Comparison of ENCODE assay signal across 16 cellular contexts in genomic region chr2:98546186-98546585, GRCh38.
DNase-seq lines count a peak whose midpoint lies in the region; ATAC-seq lines count a peak whose summit lies in the region.
"Had no signal": no experiment of that assay in that cellular context is flagged by ENCODE, and none has a peak within 500 bp of the region (broad histone marks: within the 10 kb centered on the region; RNA-seq: fewer than 3 reads in every experiment).

No MANE protein-coding gene starts in this region.

- no peaks in the 10 kb centered on the region for H3K36me3 ChIP-seq in Karpas-422 (ENCODE audit: insufficient read depth, low read length)

- H3K4me2 ChIP-seq in Karpas-422 (ENCODE audit: low read depth, low read length, poor library complexity, severe bottlenecking), result no peak overlapping the region
- H3K4me2 ChIP-seq: GM23338 had no signal

- peak overlapping the region; percentile 70 for H3K27ac Mint-ChIP-seq in activated T-cell treated with anti-CD3 and anti-CD28 coated beads, Interleukin-2, amount 50 U/mL, for 24 hours
- H3K27ac Mint-ChIP-seq in T-cell, result peak overlapping the region; percentile 22 to 24
- H3K27ac Mint-ChIP-seq in effector memory CD8-positive, alpha-beta T cell, result peak overlapping the region; percentile 0 to 88
- H3K27ac Mint-ChIP-seq in stimulated activated effector memory CD8-positive, alpha-beta T cell treated with anti-CD3 and anti-CD28 coated beads, Interleukin-12 subunit alpha, Interleukin-12 subunit beta, amount 100 ng/mL, for 72 hours, result peak overlapping the region; percentile 0
- H3K27ac Mint-ChIP-seq: GM23338 had no signal

- no peaks in the 10 kb centered on the region for H3K9me2 ChIP-seq in Karpas-422 (replicated peaks; ENCODE audit: insufficient read depth, low read length)

- H3K4me3 Mint-ChIP-seq in activated T-cell treated with anti-CD3 and anti-CD28 coated beads, Interleukin-2, amount 50 U/mL, for 24 hours, result no peak overlapping the region
- no peak overlapping the region for H3K4me3 Mint-ChIP-seq in T-cell
- H3K4me3 Mint-ChIP-seq in effector memory CD8-positive, alpha-beta T cell, result no peak overlapping the region
- no peak overlapping the region for H3K4me3 Mint-ChIP-seq in stimulated activated effector memory CD8-positive, alpha-beta T cell treated with anti-CD3 and anti-CD28 coated beads, Interleukin-12 subunit alpha, Interleukin-12 subunit beta, amount 100 ng/mL, for 72 hours
- H3K4me3 Mint-ChIP-seq: GM23338 had no signal

- CTCF ChIA-PET in T-cell (lab: Charles Lee), result interaction anchor here in 1 of 2 donors (0.8 kb wide), 1 partner anchor 15 kb away, joined by 3 read pairs; no protein-coding TSS in a partner anchor

- POLR2A ChIA-PET in T-cell (lab: Charles Lee), result no interaction called here

- no peaks in the 10 kb centered on the region; the same call in 1 of the 2 replicates for H3K4me1 ChIP-seq in Karpas-422 (ENCODE audit: low read length)

- H3K79me2 ChIP-seq in Karpas-422 (ENCODE audit: low read length), result no peaks in the 10 kb centered on the region

- H2AFZ ChIP-seq in Karpas-422 (ENCODE audit: low read length), result no peak overlapping the region
- H2AFZ ChIP-seq: GM23338 had no signal

- ATAC-seq in T-cell (replicated peaks in 1 of 4), result no peak
- ATAC-seq in effector memory CD8-positive, alpha-beta T cell (replicated peaks), result no peak
- no peak for ATAC-seq in stimulated activated effector memory CD8-positive, alpha-beta T cell treated with anti-CD3 and anti-CD28 coated beads, Interleukin-12 subunit alpha, Interleukin-12 subunit beta, amount 100 ng/mL, for 72 hours
- ATAC-seq: GM23338 had no signal

- H4K20me1 ChIP-seq in Karpas-422 (ENCODE audit: insufficient read depth, low read depth, low read length), result no peaks in the 10 kb centered on the region

- DNase-seq in activated T-cell treated with anti-CD3 and anti-CD28 coated beads, Interleukin-2, amount 50 U/mL, for 24 hours, result no peak
- DNase-seq in activated T-cell treated with anti-CD3 and anti-CD28 coated beads for 4 hours (no peak), T-cell (no peak), ecto neural progenitor cell (ENCODE audit: low spot score) (no peak), Karpas-422 (no peak)
- DNase-seq in effector memory CD8-positive, alpha-beta T cell, result no peak
- DNase-seq in stimulated activated effector memory CD8-positive, alpha-beta T cell treated with anti-CD3 and anti-CD28 coated beads, Interleukin-12 subunit alpha, Interleukin-12 subunit beta, amount 100 ng/mL, for 72 hours (ENCODE audit: low spot score in 2 of 2), result peak in 1 of 2 donors; percentile 33
- DNase-seq: ACHN; AML-193; CD4-positive, alpha-beta memory T cell; DMS153; DMS79; GDM1; HCEC 1CT had no signal

- no peak overlapping the region for H3K27ac ChIP-seq in Karpas-422 (ENCODE audit: low read length)
- H3K27ac ChIP-seq: C4-2B had no signal

- no peak overlapping the region for H3K9ac ChIP-seq in Karpas-422 (ENCODE audit: low read length)

- H3K9me3 Mint-ChIP-seq in activated T-cell treated with anti-CD3 and anti-CD28 coated beads, Interleukin-2, amount 50 U/mL, for 24 hours, result no peaks in the 10 kb centered on the region
- H3K9me3 Mint-ChIP-seq in T-cell, result no peaks in the 10 kb centered on the region
- no peaks in the 10 kb centered on the region for H3K9me3 Mint-ChIP-seq in effector memory CD8-positive, alpha-beta T cell
- no peaks in the 10 kb centered on the region for H3K9me3 Mint-ChIP-seq in stimulated activated effector memory CD8-positive, alpha-beta T cell treated with anti-CD3 and anti-CD28 coated beads, Interleukin-12 subunit alpha, Interleukin-12 subunit beta, amount 100 ng/mL, for 72 hours
- H3K9me3 Mint-ChIP-seq: CD4-positive, alpha-beta memory T cell; GM23338 had no signal

- H3K4me3 ChIP-seq in Karpas-422 (ENCODE audit: low read length), result no peak overlapping the region
- H3K4me3 ChIP-seq: GM23338 had no signal

- H3K4me1 Mint-ChIP-seq in activated T-cell treated with anti-CD3 and anti-CD28 coated beads, Interleukin-2, amount 50 U/mL, for 24 hours (ENCODE audit: low read depth), result peaks cover 50% of the 10 kb centered on the region
- H3K4me1 Mint-ChIP-seq in T-cell, result peaks cover 38 to 52% (median 44%) of the 10 kb centered on the region in 3 donors
- H3K4me1 Mint-ChIP-seq in effector memory CD8-positive, alpha-beta T cell (ENCODE audit: low read depth in 2 of 2), result peaks cover 27 to 47% of the 10 kb centered on the region in 2 donors
- H3K4me1 Mint-ChIP-seq in stimulated activated effector memory CD8-positive, alpha-beta T cell treated with anti-CD3 and anti-CD28 coated beads, Interleukin-12 subunit alpha, Interleukin-12 subunit beta, amount 100 ng/mL, for 72 hours, result peaks cover 56% of the 10 kb centered on the region
- H3K4me1 Mint-ChIP-seq: GM23338 had no signal

- no peaks in the 10 kb centered on the region for H3K9me3 ChIP-seq in Karpas-422 (ENCODE audit: low read length)

- H3K27me3 ChIP-seq in Karpas-422 (ENCODE audit: low read length), result no peaks in the 10 kb centered on the region

- peaks cover 84% of the 10 kb centered on the region for H3K36me3 Mint-ChIP-seq in activated T-cell treated with anti-CD3 and anti-CD28 coated beads, Interleukin-2, amount 50 U/mL, for 24 hours (ENCODE audit: low read depth)
- H3K36me3 Mint-ChIP-seq in T-cell, result peaks cover 64% of the 10 kb centered on the region
- peaks cover 57% of the 10 kb centered on the region for H3K36me3 Mint-ChIP-seq in effector memory CD8-positive, alpha-beta T cell (ENCODE audit: insufficient read depth)
- H3K36me3 Mint-ChIP-seq in stimulated activated effector memory CD8-positive, alpha-beta T cell treated with anti-CD3 and anti-CD28 coated beads, Interleukin-12 subunit alpha, Interleukin-12 subunit beta, amount 100 ng/mL, for 72 hours, result peaks cover 75% of the 10 kb centered on the region

- no peaks in the 10 kb centered on the region for H3K27me3 Mint-ChIP-seq in activated T-cell treated with anti-CD3 and anti-CD28 coated beads, Interleukin-2, amount 50 U/mL, for 24 hours
- no peaks in the 10 kb centered on the region for H3K27me3 Mint-ChIP-seq in T-cell
- no peaks in the 10 kb centered on the region for H3K27me3 Mint-ChIP-seq in effector memory CD8-positive, alpha-beta T cell
- H3K27me3 Mint-ChIP-seq: CD4-positive, alpha-beta memory T cell had no signal

Comparison
In these comparisons a context has a peak if more than half of its experiments do, and no peak if none do; other contexts are left out.
1. H3K27ac Mint-ChIP-seq: peak in every context shown above with its lines; median percentile 70 in activated T-cell treated with anti-CD3 and anti-CD28 coated beads, Interleukin-2, amount 50 U/mL, for 24 hours; 44 in effector memory CD8-positive, alpha-beta T cell; 23 in T-cell; 0 in stimulated activated effector memory CD8-positive, alpha-beta T cell treated with anti-CD3 and anti-CD28 coated beads, Interleukin-12 subunit alpha, Interleukin-12 subunit beta, amount 100 ng/mL, for 72 hours.